Comparison of ENCODE assay signal across 11 cellular contexts in genomic region chr13:98506343-98507059, GRCh38.
A peak's percentile ranks its signal among the peaks of the same experiment; 100 is the strongest.
DNase-seq lines count a peak whose midpoint lies in the region; TF ChIP-seq lines count a peak whose summit lies in the region.
"Had no signal": no experiment of that assay in that cellular context is flagged by ENCODE, and none has a peak within 500 bp of the region (broad histone marks: within the 10 kb centered on the region; RNA-seq: fewer than 3 reads in every experiment).

No MANE protein-coding gene starts in this region.

- CTCF ChIA-PET in activated naive CD4-positive, alpha-beta T cell treated with anti-CD3 and anti-CD28 coated beads for 36 hours (lab: Charles Lee): interaction anchor here (1.2 to 1.6 kb wide), 3 partner anchors 20 to 58 kb away, joined by 3 read pairs; no protein-coding TSS in a partner anchor

- H3K27me3 ChIP-seq in endodermal cell (ENCODE audit: control insufficient read depth, insufficient read depth, low read length, poor library complexity, severe bottlenecking): no peaks in the 10 kb centered on the region
- no peaks in the 10 kb centered on the region for H3K27me3 ChIP-seq in muscle layer of colon (ENCODE audit: control insufficient read depth in 1 of 2, insufficient read depth in 2 of 2, low read length in 2 of 2)

- H3K36me3 ChIP-seq in endodermal cell (ENCODE audit: control insufficient read depth, insufficient read depth, low read length): peaks cover 38% of the 10 kb centered on the region
- no peaks in the 10 kb centered on the region for H3K36me3 ChIP-seq in muscle layer of colon (ENCODE audit: insufficient read depth, low read length)

- TF ChIP-seq CTCF in endodermal cell (conservative IDR thresholded peaks at IDR 0.05): no peak
- TF ChIP-seq CTCF in type B pancreatic cell (conservative IDR thresholded peaks at IDR 0.05): no peak

- H3K4me3 Mint-ChIP-seq in activated naive CD4-positive, alpha-beta T cell treated with anti-CD3 and anti-CD28 coated beads, Interleukin-2, amount 50 U/mL, for 24 hours: no peak overlapping the region
- H3K4me3 Mint-ChIP-seq in activated naive CD4-positive, alpha-beta T cell treated with anti-CD3 and anti-CD28 coated beads for 36 hours: no peak overlapping the region
- peak overlapping the region; percentile 20 for H3K4me3 Mint-ChIP-seq in endodermal cell
- H3K4me3 Mint-ChIP-seq in type B pancreatic cell: peak overlapping the region; percentile 17

- no peak for DNase-seq in activated naive CD4-positive, alpha-beta T cell treated with anti-CD3 and anti-CD28 coated beads for 36 hours
- DNase-seq in endodermal cell (no peak), type B pancreatic cell (ENCODE audit: extremely low spot score, unreplicated experiment) (no peak), germinal center (ENCODE audit: low spot score) (no peak), NCI-H1930 (lab: John Stamatoyannopoulos, UW) (no peak), cortex of kidney (lab: John Stamatoyannopoulos, UW) (no peak)
- DNase-seq: activated naive CD4-positive, alpha-beta T cell; occipital lobe; RPMI8226 had no signal

- no peaks in the 10 kb centered on the region for H3K9me3 Mint-ChIP-seq in activated naive CD4-positive, alpha-beta T cell treated with anti-CD3 and anti-CD28 coated beads, Interleukin-2, amount 50 U/mL, for 24 hours
- no peaks in the 10 kb centered on the region for H3K9me3 Mint-ChIP-seq in activated naive CD4-positive, alpha-beta T cell treated with anti-CD3 and anti-CD28 coated beads for 36 hours
- H3K9me3 Mint-ChIP-seq in endodermal cell: no peaks in the 10 kb centered on the region
- H3K9me3 Mint-ChIP-seq in type B pancreatic cell: no peaks in the 10 kb centered on the region

- H3K27ac Mint-ChIP-seq in activated naive CD4-positive, alpha-beta T cell treated with anti-CD3 and anti-CD28 coated beads, Interleukin-2, amount 50 U/mL, for 24 hours: peak overlapping the region; percentile 62
- H3K27ac Mint-ChIP-seq in activated naive CD4-positive, alpha-beta T cell treated with anti-CD3 and anti-CD28 coated beads for 36 hours: no peak overlapping the region
- H3K27ac Mint-ChIP-seq in endodermal cell (peak overlapping the region; percentile 90), type B pancreatic cell (peak overlapping the region; percentile 80)

- 84 to 88% methylated on average over 15 to 24 of the region's 24 CpGs for WGBS in endodermal cell (ENCODE audit: insufficient coverage in 1 of 2, insufficient read length in 1 of 2), 2 experiments

- peaks cover 56% of the 10 kb centered on the region for H3K4me1 ChIP-seq in endodermal cell (ENCODE audit: control insufficient read depth, insufficient read depth, low read length)
- H3K4me1 ChIP-seq in muscle layer of colon (ENCODE audit: insufficient read depth, low read length): peaks cover 82% of the 10 kb centered on the region

- intact Hi-C loops in activated naive CD4-positive, alpha-beta T cell treated with anti-CD3 and anti-CD28 coated beads for 36 hours (cut with micrococcal nuclease): no loop called here

- H3K4me1 Mint-ChIP-seq in activated naive CD4-positive, alpha-beta T cell treated with anti-CD3 and anti-CD28 coated beads, Interleukin-2, amount 50 U/mL, for 24 hours: peaks cover 97% of the 10 kb centered on the region
- peaks cover 90% of the 10 kb centered on the region for H3K4me1 Mint-ChIP-seq in activated naive CD4-positive, alpha-beta T cell treated with anti-CD3 and anti-CD28 coated beads for 36 hours (ENCODE audit: low read depth)
- H3K4me1 Mint-ChIP-seq in endodermal cell (peaks cover 69% of the 10 kb centered on the region), type B pancreatic cell (ENCODE audit: unreplicated experiment) (peaks cover 70% of the 10 kb centered on the region)

- H3K27me3 Mint-ChIP-seq in activated naive CD4-positive, alpha-beta T cell treated with anti-CD3 and anti-CD28 coated beads, Interleukin-2, amount 50 U/mL, for 24 hours: no peaks in the 10 kb centered on the region
- H3K27me3 Mint-ChIP-seq in activated naive CD4-positive, alpha-beta T cell treated with anti-CD3 and anti-CD28 coated beads for 36 hours (ENCODE audit: low read depth): no peaks in the 10 kb centered on the region
- H3K27me3 Mint-ChIP-seq in endodermal cell (ENCODE audit: insufficient read depth) (no peaks in the 10 kb centered on the region), type B pancreatic cell (no peaks in the 10 kb centered on the region)

- peaks cover 15% of the 10 kb centered on the region for H3K36me3 Mint-ChIP-seq in activated naive CD4-positive, alpha-beta T cell treated with anti-CD3 and anti-CD28 coated beads, Interleukin-2, amount 50 U/mL, for 24 hours
- peaks cover 16% of the 10 kb centered on the region for H3K36me3 Mint-ChIP-seq in activated naive CD4-positive, alpha-beta T cell treated with anti-CD3 and anti-CD28 coated beads for 36 hours (ENCODE audit: low read depth)
- peaks cover 8% of the 10 kb centered on the region for H3K36me3 Mint-ChIP-seq in endodermal cell (ENCODE audit: low read depth)
- H3K36me3 Mint-ChIP-seq in type B pancreatic cell: peaks cover 21% of the 10 kb centered on the region

- H3K4me3 ChIP-seq in endodermal cell (ENCODE audit: low read length): peak overlapping the region; percentile 30
- no peak overlapping the region for H3K4me3 ChIP-seq in muscle layer of colon (ENCODE audit: low read depth in 1 of 2, low read length in 2 of 2)

- H3K27ac ChIP-seq in endodermal cell (ENCODE audit: low read depth, low read length) (peak overlapping the region; percentile 36), muscle layer of colon (ENCODE audit: low read depth, low read length) (peak overlapping the region; percentile 65)

- H3K9ac ChIP-seq in endodermal cell (ENCODE audit: extremely low read depth, low read length, poor library complexity, severe bottlenecking) (no peak overlapping the region), muscle layer of colon (ENCODE audit: low read length) (no peak overlapping the region)

- no peaks in the 10 kb centered on the region for H3K9me3 ChIP-seq in endodermal cell (ENCODE audit: control insufficient read depth, low read length)
- no peaks in the 10 kb centered on the region for H3K9me3 ChIP-seq in muscle layer of colon (ENCODE audit: low read length)

Comparison
In these comparisons a context has a peak if more than half of its experiments do, and no peak if none do; other contexts are left out.
1. H3K4me3 Mint-ChIP-seq: peak in endodermal cell (single experiment) and type B pancreatic cell (single experiment); none in activated naive CD4-positive, alpha-beta T cell treated with anti-CD3 and anti-CD28 coated beads, Interleukin-2, amount 50 U/mL, for 24 hours (single experiment) and activated naive CD4-positive, alpha-beta T cell treated with anti-CD3 and anti-CD28 coated beads for 36 hours (single experiment).